Comparison of ENCODE assay signal across 29 cellular contexts in the genomic region with DNA sequence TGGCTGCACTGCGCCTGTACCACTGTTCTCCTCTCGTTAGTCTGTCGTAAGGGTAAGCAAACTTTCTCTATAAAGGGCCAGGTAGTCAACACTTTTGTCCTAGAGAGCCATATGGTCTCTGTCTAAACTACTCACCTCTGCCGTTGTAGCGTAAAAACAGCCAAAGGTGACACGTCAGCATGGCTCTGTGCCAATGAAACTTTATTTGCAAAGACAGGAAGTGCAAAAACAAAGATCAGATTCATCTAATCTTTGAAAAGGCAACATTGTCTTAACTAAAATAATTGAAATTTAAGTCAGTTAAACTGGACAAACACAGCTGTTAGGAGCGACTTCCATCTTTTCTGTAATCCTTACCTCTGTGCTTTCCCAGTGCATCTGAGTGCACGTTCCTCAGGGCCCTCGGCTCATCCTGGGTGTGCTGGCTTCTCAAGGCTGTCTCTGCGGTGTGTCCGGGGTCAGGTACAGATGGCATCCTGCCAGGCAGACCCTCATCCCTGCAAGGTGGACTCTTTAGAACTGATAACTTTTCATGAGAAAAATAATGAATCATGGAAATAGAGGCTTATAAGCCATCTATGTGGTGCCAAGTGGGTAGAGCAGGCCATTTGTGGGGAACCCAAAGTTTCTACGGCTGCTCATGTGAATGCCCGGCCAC. TPM values are rescaled to one million over a fixed set of nuclear protein-coding genes. Genes with fewer than 3 reads are reported as not detected.
DNase-seq lines count a peak whose midpoint lies in the region; ATAC-seq and TF ChIP-seq lines count a peak whose summit lies in the region.
"Had no signal": no experiment of that assay in that cellular context is flagged by ENCODE, and none has a peak within 500 bp of the region (broad histone marks: within the 10 kb centered on the region; RNA-seq: fewer than 3 reads in every experiment).

No MANE protein-coding gene starts in this region.

- WGBS in prostate gland: 23% methylated on average over 13 of the region's 13 CpGs

- intact Hi-C loops in prostate gland (cut with DNase I): no loop called here
- intact Hi-C loops in CD8-positive, alpha-beta T cell (cut with DNase I, micrococcal nuclease): no loop called here

- H3K9me3 Mint-ChIP-seq in CD8-positive, alpha-beta T cell: no peaks in the 10 kb centered on the region
- H3K9me3 Mint-ChIP-seq in nephron progenitor cell: no peaks in the 10 kb centered on the region
- H3K9me3 Mint-ChIP-seq: H9; natural killer cell treated with Interleukin-12 subunit alpha and Interleukin-12 subunit beta and Interleukin-15 and Interleukin-18, amount 100 ng/mL, for 72 hours; T-helper 1 cell treated with Interleukin-12 subunit alpha and Interleukin-12 subunit beta and Interleukin-4 antibody, amounts not matched to agents 30 μg/mL and 1 μg/mL, for 36 hours had no signal

- H3K27me3 Mint-ChIP-seq in CD8-positive, alpha-beta T cell (ENCODE audit: low read depth): peaks cover 6% of the 10 kb centered on the region
- H3K27me3 Mint-ChIP-seq in nephron progenitor cell (ENCODE audit: low read depth, poor library complexity): peaks cover 24% of the 10 kb centered on the region
- H3K27me3 Mint-ChIP-seq: CD4-positive, CD25-positive, alpha-beta regulatory T cell; natural killer cell treated with Interleukin-12 subunit alpha and Interleukin-12 subunit beta and Interleukin-15 and Interleukin-18, amount 100 ng/mL, for 72 hours had no signal

- DNase-seq in NCI-H2029 (lab: John Stamatoyannopoulos, UW) (peak; percentile 6), NCI-H2029 treated with DMSO at 0.1 percent for 48 hours (lab: John Stamatoyannopoulos, UW) (no peak), NCI-H2196 treated with DMSO at 0.1 percent for 48 hours (lab: John Stamatoyannopoulos, UW; ENCODE audit: unreplicated experiment) (peak; percentile 24), SK-MEL-5 (ENCODE audit: low read depth, low spot score) (peak; percentile 25), prostate gland (ENCODE audit: low spot score) (peak; percentile 33), HuH-7 (ENCODE audit: low spot score) (no peak), nephron progenitor cell (no peak)
- DNase-seq in CD8-positive, alpha-beta T cell: no peak
- DNase-seq: activated CD8-positive, alpha-beta memory T cell treated with anti-CD3 and anti-CD28 coated beads for 24 hours; activated effector memory CD4-positive, alpha-beta T cell treated with Interleukin-2 at 50 U/mL for 16 hours; aorta; CD4-positive, CD25-positive, alpha-beta regulatory T cell; effector memory CD4-positive, alpha-beta T cell; erythroblast; H9; KBM-7; kidney glomerular epithelial cell; lower lobe of right lung; mucosa of descending colon; NCI-H146; pancreas; transverse colon had no signal

- H3K27me3 ChIP-seq in prostate gland (replicated peaks; ENCODE audit: insufficient read depth): no peaks in the 10 kb centered on the region
- H3K27me3 ChIP-seq in CD8-positive, alpha-beta T cell (ENCODE audit: insufficient read depth, low read length): no peaks in the 10 kb centered on the region
- H3K27me3 ChIP-seq: pancreas, Peyer's patch, right atrium auricular region, transverse colon had no signal

- no peaks in the 10 kb centered on the region for H3K9me3 ChIP-seq in prostate gland
- no peaks in the 10 kb centered on the region for H3K9me3 ChIP-seq in CD8-positive, alpha-beta T cell (ENCODE audit: low read length)
- H3K9me3 ChIP-seq: mucosa of descending colon, pancreas, Peyer's patch, right atrium auricular region, transverse colon had no signal

- H3K36me3 Mint-ChIP-seq in CD8-positive, alpha-beta T cell: no peaks in the 10 kb centered on the region
- no peaks in the 10 kb centered on the region for H3K36me3 Mint-ChIP-seq in nephron progenitor cell (ENCODE audit: low read depth)
- H3K36me3 Mint-ChIP-seq: activated naive CD8-positive, alpha-beta T cell; CD4-positive, CD25-positive, alpha-beta regulatory T cell; natural killer cell treated with Interleukin-12 subunit alpha and Interleukin-12 subunit beta and Interleukin-15 and Interleukin-18, amount 100 ng/mL, for 72 hours had no signal

- H3K36me3 ChIP-seq in prostate gland: no peaks in the 10 kb centered on the region
- H3K36me3 ChIP-seq in CD8-positive, alpha-beta T cell (ENCODE audit: insufficient read depth, low read length): no peaks in the 10 kb centered on the region
- H3K36me3 ChIP-seq: lower lobe of right lung, pancreas, Peyer's patch, right atrium auricular region, transverse colon had no signal

- in situ Hi-C loops in SK-MEL-5 (cut with HindIII; ENCODE audit: low pct_unique_long_range_greater_than_20kb, low sequenced_read_pairs): no loop called here

- CTCF ChIA-PET in CD8-positive, alpha-beta T cell (lab: Charles Lee): no interaction called here

- ATAC-seq in CD8-positive, alpha-beta T cell: no peak
- ATAC-seq: lower lobe of right lung; mucosa of descending colon; natural killer cell treated with Interleukin-12 subunit alpha and Interleukin-12 subunit beta and Interleukin-15 and Interleukin-18, amount 100 ng/mL, for 72 hours; pancreas had no signal

- H3K4me3 Mint-ChIP-seq in CD8-positive, alpha-beta T cell: no peak overlapping the region
- no peak overlapping the region for H3K4me3 Mint-ChIP-seq in nephron progenitor cell
- H3K4me3 Mint-ChIP-seq: activated naive CD8-positive, alpha-beta T cell; CD4-positive, CD25-positive, alpha-beta regulatory T cell; H9; natural killer cell treated with Interleukin-12 subunit alpha and Interleukin-12 subunit beta and Interleukin-15 and Interleukin-18, amount 100 ng/mL, for 72 hours; T-helper 1 cell treated with Interleukin-12 subunit alpha and Interleukin-12 subunit beta and Interleukin-4 antibody, amounts not matched to agents 30 μg/mL and 1 μg/mL, for 36 hours had no signal

- H3K27ac ChIP-seq in prostate gland: no peak overlapping the region
- H3K27ac ChIP-seq in CD8-positive, alpha-beta T cell (ENCODE audit: low read depth, low read length): no peak overlapping the region
- H3K27ac ChIP-seq: lower lobe of right lung, pancreas, Peyer's patch, right atrium auricular region, transverse colon had no signal

- H3K4me3 ChIP-seq in prostate gland: no peak overlapping the region
- no peak overlapping the region for H3K4me3 ChIP-seq in CD8-positive, alpha-beta T cell (ENCODE audit: low read depth, low read length)
- H3K4me3 ChIP-seq: lower lobe of right lung, mucosa of descending colon, pancreas, Peyer's patch, right atrium auricular region, transverse colon had no signal

- H3K27ac Mint-ChIP-seq in CD8-positive, alpha-beta T cell: no peak overlapping the region
- no peak overlapping the region for H3K27ac Mint-ChIP-seq in nephron progenitor cell
- H3K27ac Mint-ChIP-seq: activated naive CD8-positive, alpha-beta T cell; CD4-positive, CD25-positive, alpha-beta regulatory T cell; natural killer cell treated with Interleukin-12 subunit alpha and Interleukin-12 subunit beta and Interleukin-15 and Interleukin-18, amount 100 ng/mL, for 72 hours; T-helper 1 cell treated with Interleukin-12 subunit alpha and Interleukin-12 subunit beta and Interleukin-4 antibody, amounts not matched to agents 30 μg/mL and 1 μg/mL, for 36 hours had no signal

- POLR2A ChIA-PET in CD8-positive, alpha-beta T cell (lab: Charles Lee): no interaction called here

- TF ChIP-seq POLR2A in prostate gland (IDR thresholded peaks at IDR 0.05): no peak

- TF ChIP-seq CTCF in prostate gland (IDR thresholded peaks at IDR 0.05) (no peak), nephron progenitor cell (IDR thresholded peaks at IDR 0.05) (no peak)
- TF ChIP-seq CTCF in CD8-positive, alpha-beta T cell (IDR thresholded peaks at IDR 0.05): no peak

- no peaks in the 10 kb centered on the region for H3K4me1 ChIP-seq in prostate gland (replicated peaks)
- no peaks in the 10 kb centered on the region for H3K4me1 ChIP-seq in CD8-positive, alpha-beta T cell (ENCODE audit: insufficient read depth, low read length)
- H3K4me1 ChIP-seq: lower lobe of right lung, pancreas, Peyer's patch, right atrium auricular region, transverse colon had no signal

- H3K4me1 Mint-ChIP-seq in CD8-positive, alpha-beta T cell (ENCODE audit: low read depth): no peaks in the 10 kb centered on the region
- no peaks in the 10 kb centered on the region for H3K4me1 Mint-ChIP-seq in nephron progenitor cell
- H3K4me1 Mint-ChIP-seq: CD4-positive, CD25-positive, alpha-beta regulatory T cell; H9 had no signal

RNA-seq across cellular contexts. Expression of a gene that starts 35.2 kb away (rescaled TPM):
- total RNA-seq in SK-MEL-5 (2014; rRNA removed; shearing (Covaris generic)): 0.26 TPM in 1 of 2 replicates, not detected in the other
- 0.05 and 0.15 TPM in 2 replicates for polyA plus RNA-seq in SK-MEL-5 (2015; cell fraction: cytosol; rRNA removed)
- 1.2 and 2.3 TPM in 2 replicates for polyA plus RNA-seq in SK-MEL-5 (2015; cell fraction: nucleus; rRNA removed)
- 10 to 100 TPM in 1 of 2 donors, 1 to 10 TPM in 1; 1.8 to 30.0 TPM for total RNA-seq in prostate gland
- total RNA-seq in CD8-positive, alpha-beta T cell: not detected
- total RNA-seq: A172; aorta; CD4-positive, CD25-positive, alpha-beta regulatory T cell; HT1080; lower lobe of right lung; mucosa of descending colon; natural killer cell treated with Interleukin-12 subunit alpha and Interleukin-12 subunit beta and Interleukin-15 and Interleukin-18, amount 100 ng/mL, for 72 hours; pancreas; Peyer's patch; right atrium auricular region; transverse colon had no signal
- polyA plus RNA-seq: aorta; CD4-positive, CD25-positive, alpha-beta regulatory T cell had no signal

Comparison
In these comparisons a context has a peak if more than half of its experiments do, and no peak if none do; other contexts are left out.
1. DNase-seq: peak in NCI-H2029 (single experiment), NCI-H2196 treated with DMSO at 0.1 percent for 48 hours (single experiment), SK-MEL-5 (single experiment) and prostate gland (single experiment); none in NCI-H2029 treated with DMSO at 0.1 percent for 48 hours (single experiment), CD8-positive, alpha-beta T cell (0 of 7), HuH-7 (single experiment) and nephron progenitor cell (single experiment).